Comparison of ENCODE assay signal across 8 cellular contexts in the genomic region with DNA sequence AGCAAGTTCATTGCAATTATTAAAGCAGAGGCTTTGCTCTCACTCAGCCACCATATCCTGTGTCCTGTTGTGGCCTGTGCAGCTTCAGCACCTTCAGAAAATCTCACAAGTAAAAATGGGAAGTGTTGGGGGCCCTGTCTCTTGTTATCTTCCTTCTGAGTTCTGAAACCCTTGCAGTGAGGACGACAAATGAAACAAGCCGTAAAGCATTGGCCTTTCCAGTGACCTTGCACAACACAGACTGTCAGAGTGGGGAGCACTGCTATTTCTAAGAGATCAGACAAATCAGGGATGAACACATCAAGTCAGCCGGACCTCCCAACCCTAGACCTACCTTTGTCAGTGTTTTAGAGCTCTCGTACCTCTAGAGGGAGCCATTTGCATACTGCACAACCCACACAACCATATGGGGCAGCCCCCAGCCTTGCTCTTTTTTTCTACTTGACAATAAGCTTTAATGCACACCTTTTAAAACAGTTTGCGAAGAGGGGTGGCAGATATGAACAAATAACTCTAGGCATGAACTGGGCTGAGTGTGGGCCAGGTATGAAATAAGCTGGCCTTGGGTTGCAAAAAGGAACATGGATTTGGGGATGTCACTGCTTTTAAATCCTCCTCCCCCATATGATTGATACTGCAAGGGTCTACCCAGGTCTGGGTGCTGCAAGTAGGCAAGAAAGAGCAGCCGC.
A peak's percentile ranks its signal among the peaks of the same experiment; 100 is the strongest.
DNase-seq lines count a peak whose midpoint lies in the region; ATAC-seq and TF ChIP-seq lines count a peak whose summit lies in the region.

No MANE protein-coding gene starts in this region.

- peak; percentile 70 for ATAC-seq in mucosa of descending colon
- ATAC-seq in omental fat pad (ENCODE audit: low FRiP score), result no peak

- H3K4me1 ChIP-seq in mucosa of descending colon (ENCODE audit: low read depth), result peaks cover 11% of the 10 kb centered on the region

- peaks cover 2% of the 10 kb centered on the region for H3K4me1 Mint-ChIP-seq in activated T-helper 2 cell treated with anti-CD3 and anti-CD28 coated beads, Interferon-gamma antibody, Interleukin-2, Interleukin-4, amounts not matched to agents 10 μg/mL and 5 μg/mL and 100 μg/mL, durations not matched to agents 14 hours and 24 hours and 36 hours (ENCODE audit: low read depth)

- no peaks in the 10 kb centered on the region for H3K36me3 ChIP-seq in mucosa of descending colon (ENCODE audit: low read depth)

- TF ChIP-seq CTCF in GM13976 (IDR thresholded peaks at IDR 0.05; ENCODE audit: borderline replicate concordance, control extremely low read depth, extremely low read depth, insufficient read depth, missing control alignments) (peak; percentile 73), epithelial cell of proximal tubule (conservative IDR thresholded peaks at IDR 0.05; ENCODE audit: low read depth, low read length) (peak; percentile 85), mucosa of descending colon (IDR thresholded peaks at IDR 0.05) (peak; percentile 21), omental fat pad (IDR thresholded peaks at IDR 0.05) (no peak)

- H3K27me3 Mint-ChIP-seq in activated T-helper 2 cell treated with anti-CD3 and anti-CD28 coated beads, Interferon-gamma antibody, Interleukin-2, Interleukin-4, amounts not matched to agents 10 μg/mL and 5 μg/mL and 100 μg/mL, durations not matched to agents 14 hours and 24 hours and 36 hours (ENCODE audit: low read depth), result no peaks in the 10 kb centered on the region

- intact Hi-C loops in mucosa of descending colon (cut with DNase I, micrococcal nuclease), result no loop called here
- intact Hi-C loops in activated T-helper 2 cell treated with anti-CD3 and anti-CD28 coated beads, Interferon-gamma antibody, Interleukin-2, Interleukin-4, amounts not matched to agents 10 μg/mL and 5 μg/mL and 100 μg/mL, durations not matched to agents 14 hours and 24 hours and 36 hours (cut with micrococcal nuclease), result no loop called here

- no peak overlapping the region for H3K27ac Mint-ChIP-seq in activated T-helper 2 cell treated with anti-CD3 and anti-CD28 coated beads, Interferon-gamma antibody, Interleukin-2, Interleukin-4, amounts not matched to agents 10 μg/mL and 5 μg/mL and 100 μg/mL, durations not matched to agents 14 hours and 24 hours and 36 hours

- peak; percentile 79 for DNase-seq in Ammon's horn (ENCODE audit: low spot score)
- DNase-seq in GM13976 (ENCODE audit: low spot score), result peak; percentile 88
- peak; percentile 36 for DNase-seq in Jurkat, Clone E6-1 (ENCODE audit: low read depth, low spot score)
- DNase-seq in SK-N-DZ (ENCODE audit: low spot score), result peak; percentile 55
- no peak for DNase-seq in epithelial cell of proximal tubule (ENCODE audit: low read depth)
- peak in 1 of 3 donors; percentile 65 for DNase-seq in mucosa of descending colon
- DNase-seq in omental fat pad (ENCODE audit: low spot score), result no peak
- no peak for DNase-seq in activated T-helper 2 cell treated with anti-CD3 and anti-CD28 coated beads, Interferon-gamma antibody, Interleukin-2, Interleukin-4, amounts not matched to agents 10 μg/mL and 5 μg/mL and 100 μg/mL, durations not matched to agents 14 hours and 24 hours and 36 hours (ENCODE audit: low spot score)

- H3K36me3 Mint-ChIP-seq in activated T-helper 2 cell treated with anti-CD3 and anti-CD28 coated beads, Interferon-gamma antibody, Interleukin-2, Interleukin-4, amounts not matched to agents 10 μg/mL and 5 μg/mL and 100 μg/mL, durations not matched to agents 14 hours and 24 hours and 36 hours (ENCODE audit: low read depth), result no peaks in the 10 kb centered on the region

- H3K9me3 Mint-ChIP-seq in activated T-helper 2 cell treated with anti-CD3 and anti-CD28 coated beads, Interferon-gamma antibody, Interleukin-2, Interleukin-4, amounts not matched to agents 10 μg/mL and 5 μg/mL and 100 μg/mL, durations not matched to agents 14 hours and 24 hours and 36 hours, result no peaks in the 10 kb centered on the region

- in situ Hi-C loops in GM13976 (cut with MboI; ENCODE audit: low sequenced_read_pairs, unreplicated experiment), result no loop called here

- no peaks in the 10 kb centered on the region for H3K9me3 ChIP-seq in mucosa of descending colon

- no peak overlapping the region for H3K4me3 ChIP-seq in Jurkat, Clone E6-1 (ENCODE audit: low read length)
- H3K4me3 ChIP-seq in epithelial cell of proximal tubule (ENCODE audit: low read depth, low read length), result no peak overlapping the region
- no peak overlapping the region for H3K4me3 ChIP-seq in mucosa of descending colon

- H3K4me3 Mint-ChIP-seq in activated T-helper 2 cell treated with anti-CD3 and anti-CD28 coated beads, Interferon-gamma antibody, Interleukin-2, Interleukin-4, amounts not matched to agents 10 μg/mL and 5 μg/mL and 100 μg/mL, durations not matched to agents 14 hours and 24 hours and 36 hours (ENCODE audit: low read depth), result no peak overlapping the region

Comparison
In these comparisons a context has a peak if more than half of its experiments do, and no peak if none do; other contexts are left out.
1. DNase-seq: peak in Ammon's horn (single experiment), GM13976 (single experiment), Jurkat, Clone E6-1 (single experiment) and SK-N-DZ (single experiment); none in epithelial cell of proximal tubule (single experiment), omental fat pad (single experiment) and activated T-helper 2 cell treated with anti-CD3 and anti-CD28 coated beads, Interferon-gamma antibody, Interleukin-2, Interleukin-4, amounts not matched to agents 10 μg/mL and 5 μg/mL and 100 μg/mL, durations not matched to agents 14 hours and 24 hours and 36 hours (single experiment).
2. CTCF ChIP-seq: peak in GM13976 (single experiment), epithelial cell of proximal tubule (single experiment) and mucosa of descending colon (single experiment); none in omental fat pad (0 of 3).